Comparison of ENCODE assay signal across 6 cellular contexts in genomic region chr17:50534222-50534978, GRCh38. TPM values are rescaled to one million over a fixed set of nuclear protein-coding genes. Genes with fewer than 3 reads are reported as not detected.
A peak's percentile ranks its signal among the peaks of the same experiment; 100 is the strongest.
DNase-seq lines count a peak whose midpoint lies in the region; ATAC-seq lines count a peak whose summit lies in the region.

No MANE protein-coding gene starts in this region.

- peak; percentile 40 to 47 for DNase-seq in activated T-cell treated with anti-CD3 and anti-CD28 coated beads, Interleukin-2, amount 50 U/mL, for 72 hours
- DNase-seq in memory B cell (ENCODE audit: low spot score in 2 of 2) (no peak), cerebellar nuclear complex (lab: John Stamatoyannopoulos, UW) (no peak)

- no peak overlapping the region for H3K27ac Mint-ChIP-seq in activated T-cell treated with anti-CD3 and anti-CD28 coated beads, Interleukin-2, amount 50 U/mL, for 72 hours
- no peak overlapping the region for H3K27ac Mint-ChIP-seq in memory B cell

- no peaks in the 10 kb centered on the region for H3K9me3 ChIP-seq in ES-I3 (ENCODE audit: control insufficient read depth, insufficient read depth, low read length)

- H3K36me3 ChIP-seq in ES-I3 (ENCODE audit: insufficient read depth, low read length): no peaks in the 10 kb centered on the region

- peaks cover 53% of the 10 kb centered on the region for H3K27me3 Mint-ChIP-seq in activated T-cell treated with anti-CD3 and anti-CD28 coated beads, Interleukin-2, amount 50 U/mL, for 72 hours (ENCODE audit: low read depth)
- peaks cover 28% of the 10 kb centered on the region for H3K27me3 Mint-ChIP-seq in memory B cell

- peak overlapping the region; percentile 24 to 56 for H3K4me3 Mint-ChIP-seq in activated T-cell treated with anti-CD3 and anti-CD28 coated beads, Interleukin-2, amount 50 U/mL, for 72 hours
- no peak overlapping the region for H3K4me3 Mint-ChIP-seq in memory B cell

- no peaks in the 10 kb centered on the region for H3K9me3 Mint-ChIP-seq in activated T-cell treated with anti-CD3 and anti-CD28 coated beads, Interleukin-2, amount 50 U/mL, for 72 hours
- no peaks in the 10 kb centered on the region for H3K9me3 Mint-ChIP-seq in memory B cell

- peaks cover 18% of the 10 kb centered on the region for H3K4me1 Mint-ChIP-seq in activated T-cell treated with anti-CD3 and anti-CD28 coated beads, Interleukin-2, amount 50 U/mL, for 72 hours (ENCODE audit: low read depth)
- H3K4me1 Mint-ChIP-seq in memory B cell: peaks cover 10% of the 10 kb centered on the region

- H3K4me1 ChIP-seq in ES-I3 (ENCODE audit: insufficient read depth, low read length): peaks cover 22% of the 10 kb centered on the region

- H3K36me3 Mint-ChIP-seq in activated T-cell treated with anti-CD3 and anti-CD28 coated beads, Interleukin-2, amount 50 U/mL, for 72 hours (ENCODE audit: insufficient read depth in 2 of 2): no peaks in the 10 kb centered on the region
- H3K36me3 Mint-ChIP-seq in memory B cell: no peaks in the 10 kb centered on the region

- peak overlapping the region; percentile 46; the same call in 1 of the 2 replicates for H3K9ac ChIP-seq in ES-I3 (ENCODE audit: low read depth, low read length)

- ATAC-seq in activated T-cell treated with anti-CD3 and anti-CD28 coated beads, Interleukin-2, amount 50 U/mL, for 72 hours (replicated peaks in 1 of 2): peak; percentile 75 to 76
- ATAC-seq in memory B cell (ENCODE audit: low read depth) (peak; percentile 50), GM21390 (IDR thresholded peaks at IDR 0.05; ENCODE audit: unreplicated experiment) (no peak), GM19452 (IDR thresholded peaks at IDR 0.05; ENCODE audit: unreplicated experiment) (no peak)

RNA-seq across cellular contexts. Expression of gene EPN3, which starts 1.9 kb away (rescaled TPM):
- total RNA-seq in activated T-cell treated with anti-CD3 and anti-CD28 coated beads, Interleukin-2, amount 50 U/mL, for 72 hours: not detected

RNA-seq across cellular contexts. Expression of gene SPATA20, which starts 12.6 kb away (rescaled TPM):
- 10 to 100 TPM; 25.0 to 51.3 TPM for total RNA-seq in activated T-cell treated with anti-CD3 and anti-CD28 coated beads, Interleukin-2, amount 50 U/mL, for 72 hours

RNA-seq across cellular contexts. Expression of gene CACNA1G, which starts 26.1 kb away (rescaled TPM):
- total RNA-seq in activated T-cell treated with anti-CD3 and anti-CD28 coated beads, Interleukin-2, amount 50 U/mL, for 72 hours: under 1 TPM; 0.07 to 0.14 TPM

RNA-seq across cellular contexts. Expression of gene MYCBPAP, which starts 26.2 kb away (rescaled TPM):
- 10 to 100 TPM in 1 of 2 donors, 1 to 10 TPM in 1; 8.9 to 24.3 TPM for total RNA-seq in activated T-cell treated with anti-CD3 and anti-CD28 coated beads, Interleukin-2, amount 50 U/mL, for 72 hours

RNA-seq across cellular contexts. Expression of gene RSAD1, which starts 55.7 kb away (rescaled TPM):
- 10 to 100 TPM; 29.2 to 34.0 TPM for total RNA-seq in activated T-cell treated with anti-CD3 and anti-CD28 coated beads, Interleukin-2, amount 50 U/mL, for 72 hours

Comparison
In these comparisons a context has a peak if more than half of its experiments do, and no peak if none do; other contexts are left out.
1. ATAC-seq: peak in activated T-cell treated with anti-CD3 and anti-CD28 coated beads, Interleukin-2, amount 50 U/mL, for 72 hours (2 of 2) and memory B cell (single experiment); none in GM21390 (single experiment) and GM19452 (single experiment).
2. DNase-seq: peak in activated T-cell treated with anti-CD3 and anti-CD28 coated beads, Interleukin-2, amount 50 U/mL, for 72 hours (2 of 2); none in memory B cell (0 of 2) and cerebellar nuclear complex (0 of 2).